ENCODE assay signal across 20 cellular contexts in genomic region chr13:106337096-106337495, GRCh38.
DNase-seq lines count a peak whose midpoint lies in the region; ATAC-seq, FAIRE-seq and TF ChIP-seq lines count a peak whose summit lies in the region.
"Had no signal": no experiment of that assay in that cellular context is flagged by ENCODE, and none has a peak within 500 bp of the region (broad histone marks: within the 10 kb centered on the region; RNA-seq: fewer than 3 reads in every experiment).

No MANE protein-coding gene starts in this region.

- H3K23ac ChIP-seq in neuronal stem cell (ENCODE audit: low read depth, low read length, poor library complexity): no peak overlapping the region

- no peaks in the 10 kb centered on the region for H4K20me1 ChIP-seq in fibroblast of lung (ENCODE audit: control insufficient read depth, extremely low read depth, insufficient read depth, low read length)

- no peak overlapping the region for H3K18ac ChIP-seq in neuronal stem cell (ENCODE audit: low read length)

- FAIRE-seq in kidney (lab: Jason Lieb, UNC): no peak
- FAIRE-seq: GM12878 had no signal

- H3K9ac ChIP-seq in fibroblast of lung (ENCODE audit: insufficient read depth, low read length) (no peak overlapping the region), neuronal stem cell (ENCODE audit: low read depth, low read length, poor library complexity) (no peak overlapping the region), kidney (ENCODE audit: low read length in 2 of 2) (no peak overlapping the region)

- H2BK120ac ChIP-seq in neuronal stem cell (ENCODE audit: low read depth, low read length): no peak overlapping the region

- H4K8ac ChIP-seq in neuronal stem cell (ENCODE audit: low read depth, low read length): no peak overlapping the region

- H3K4ac ChIP-seq in neuronal stem cell (ENCODE audit: low read length): no peak overlapping the region

- H2AFZ ChIP-seq in fibroblast of lung (ENCODE audit: low read length): no peak overlapping the region
- H2AFZ ChIP-seq in neuronal stem cell (ENCODE audit: low read length): no peak overlapping the region

- H3K9me3 ChIP-seq in RWPE2 (ENCODE audit: severe bottlenecking) (peaks cover 8% of the 10 kb centered on the region), fibroblast of lung (ENCODE audit: control insufficient read depth, insufficient read depth, low read depth, low read length) (no peaks in the 10 kb centered on the region), neuronal stem cell (replicated peaks in 1 of 2; ENCODE audit: control insufficient read depth in 2 of 2, insufficient read depth in 1 of 2, low read depth in 1 of 2, low read length in 2 of 2) (peaks cover 3 to 24% of the 10 kb centered on the region in 2 donors), kidney (ENCODE audit: control insufficient read depth in 1 of 2, low read length in 2 of 2) (peaks cover 2 to 14% of the 10 kb centered on the region in 2 donors)

- H3K4me2 ChIP-seq in fibroblast of lung (ENCODE audit: extremely low read depth, insufficient read depth, low read length) (no peak overlapping the region), neuronal stem cell (ENCODE audit: insufficient read depth, low read length, poor library complexity, severe bottlenecking) (no peak overlapping the region)

- intact Hi-C loops in kidney (cut with DNase I): no loop called here

- H3K14ac ChIP-seq in neuronal stem cell (ENCODE audit: low read length): no peak overlapping the region

- H3K4me1 ChIP-seq in RWPE2 (ENCODE audit: insufficient read depth, poor library complexity, severe bottlenecking) (peaks cover 3% of the 10 kb centered on the region), fibroblast of lung (ENCODE audit: control insufficient read depth, extremely low read depth, insufficient read depth, low read length) (no peaks in the 10 kb centered on the region), neuronal stem cell (ENCODE audit: control insufficient read depth in 2 of 2, insufficient read depth in 1 of 2, low read depth in 1 of 2, low read length in 2 of 2) (peaks cover 0 to 12% of the 10 kb centered on the region in 2 donors), kidney (ENCODE audit: control insufficient read depth in 1 of 2, insufficient read depth in 1 of 2, low read depth in 1 of 2, low read length in 2 of 2) (no peaks in the 10 kb centered on the region)

- H2BK5ac ChIP-seq in neuronal stem cell (ENCODE audit: low read length): no peak overlapping the region

- DNase-seq in AG04449 (ENCODE audit: low read depth, low spot score): peak; percentile 14
- peak; percentile 11 for DNase-seq in ELR (ENCODE audit: low read depth)
- DNase-seq in RWPE2 (ENCODE audit: low spot score): no peak
- peak; percentile 14 to 52 for DNase-seq in fibroblast of lung (ENCODE audit: low read depth in 2 of 2)
- no peak for DNase-seq in neuronal stem cell (ENCODE audit: low spot score)
- DNase-seq in kidney: no peak
- DNase-seq: Calu3; CD4-positive, alpha-beta memory T cell; DND-41; GDM1; KBM-7; NCI-H1436 treated with DMSO at 0.1 percent for 48 hours; NCI-H2029 treated with DMSO at 0.1 percent for 48 hours; NCI-H226; NCI-H526 treated with DMSO at 0.1 percent for 48 hours; OCI-M1; RPMI8226 had no signal

- TF ChIP-seq CTCF in AG04449 (IDR thresholded peaks at IDR 0.05; ENCODE audit: insufficient read depth, low read length, missing control alignments) (no peak), RWPE2 (IDR thresholded peaks at IDR 0.05; ENCODE audit: poor library complexity, severe bottlenecking) (no peak), fibroblast of lung (conservative IDR thresholded peaks at IDR 0.05 in 1 of 2, IDR thresholded peaks at IDR 0.05 in 1 of 2; ENCODE audit: low read depth in 1 of 2, low read length in 2 of 2) (no peak), kidney (IDR thresholded peaks at IDR 0.05; ENCODE audit: borderline replicate concordance, extremely low read depth, insufficient read depth) (no peak)

- POLR2A ChIA-PET in AG04449 (lab: Yijun Ruan, JAX): no interaction called here

- ATAC-seq in RWPE2 (ENCODE audit: low read depth) (peak; percentile 87), HG03025 (IDR thresholded peaks at IDR 0.05; ENCODE audit: low FRiP score, unreplicated experiment) (no peak)
- ATAC-seq: GM12878, HCT116 had no signal

- no peaks in the 10 kb centered on the region for H3K79me1 ChIP-seq in neuronal stem cell (ENCODE audit: low read depth, low read length)

- H3K27me3 ChIP-seq in RWPE2 (ENCODE audit: insufficient read depth, poor library complexity, severe bottlenecking) (no peaks in the 10 kb centered on the region), fibroblast of lung (ENCODE audit: control insufficient read depth, insufficient read depth, low read length) (no peaks in the 10 kb centered on the region), neuronal stem cell (ENCODE audit: control insufficient read depth in 3 of 3, insufficient read depth in 3 of 3, low read depth in 1 of 3, low read length in 3 of 3) (no peaks in the 10 kb centered on the region)

- no peaks in the 10 kb centered on the region for H3K79me2 ChIP-seq in fibroblast of lung (ENCODE audit: control insufficient read depth, insufficient read depth, low read length)

- no peak overlapping the region for H2BK15ac ChIP-seq in neuronal stem cell (ENCODE audit: low read length)

- no peak overlapping the region for H2AK5ac ChIP-seq in neuronal stem cell (ENCODE audit: low read depth, low read length)

- H3K36me3 ChIP-seq in RWPE2 (ENCODE audit: low read depth): no peaks in the 10 kb centered on the region
- H3K36me3 ChIP-seq in fibroblast of lung (ENCODE audit: control insufficient read depth, insufficient read depth, low read length): no peaks in the 10 kb centered on the region
- H3K36me3 ChIP-seq in neuronal stem cell (replicated peaks in 1 of 2; ENCODE audit: control insufficient read depth in 2 of 2, insufficient read depth in 2 of 2, low read length in 2 of 2): no peaks in the 10 kb centered on the region
- no peaks in the 10 kb centered on the region for H3K36me3 ChIP-seq in kidney (ENCODE audit: control insufficient read depth in 1 of 2, insufficient read depth in 2 of 2, low read length in 2 of 2)

- H3K4me3 ChIP-seq in AG04449 (ENCODE audit: low read depth, low read length) (no peak overlapping the region), RWPE2 (ENCODE audit: severe bottlenecking) (no peak overlapping the region), fibroblast of lung (replicated peaks in 1 of 4; ENCODE audit: control extremely low read depth in 1 of 4, insufficient read depth in 1 of 4, low read depth in 3 of 4, low read length in 4 of 4) (no peak overlapping the region), neuronal stem cell (ENCODE audit: low read length in 2 of 2) (no peak overlapping the region), kidney (ENCODE audit: low read length in 2 of 2) (no peak overlapping the region)
- H3K4me3 ChIP-seq: GM12878 had no signal

- H3K27ac ChIP-seq in RWPE2 (ENCODE audit: poor library complexity, severe bottlenecking): no peak overlapping the region
- H3K27ac ChIP-seq in fibroblast of lung (ENCODE audit: insufficient read depth, low read length): no peak overlapping the region
- H3K27ac ChIP-seq in neuronal stem cell (replicated peaks; ENCODE audit: low read length): no peak overlapping the region
- no peak overlapping the region for H3K27ac ChIP-seq in kidney (ENCODE audit: low read depth in 2 of 2, low read length in 2 of 2)

- no CpG with 5 or more reads among the region's 1 CpG for WGBS in neuronal stem cell (ENCODE audit: extremely low coverage in 2 of 2, insufficient read length in 2 of 2, insufficient replicate concordance in 1 of 2), 2 donors

- CTCF ChIA-PET in AG04449 (lab: Yijun Ruan, JAX): interaction anchor here (1.4 kb wide), 1 partner anchor 10 kb away, joined by 6 read pairs; no protein-coding TSS in a partner anchor

- H2BK12ac ChIP-seq in neuronal stem cell (ENCODE audit: low read length): no peak overlapping the region

- H4K91ac ChIP-seq in neuronal stem cell (ENCODE audit: low read depth, low read length, poor library complexity): no peak overlapping the region

Comparison
In these comparisons a context has a peak if more than half of its experiments do, and no peak if none do; other contexts are left out.
1. DNase-seq: peak in AG04449 (single experiment), ELR (single experiment) and fibroblast of lung (2 of 2); none in RWPE2 (single experiment), neuronal stem cell (single experiment) and kidney (single experiment).